8 cellular contexts compared by ENCODE assay signal in genomic region chr18:2515908-2516625, GRCh38. TPM values are rescaled to one million over a fixed set of nuclear protein-coding genes. Genes with fewer than 3 reads are reported as not detected.
DNase-seq lines count a peak whose midpoint lies in the region; ATAC-seq and TF ChIP-seq lines count a peak whose summit lies in the region.

No MANE protein-coding gene starts in this region.

- H4K20me1 ChIP-seq in OCI-LY3 (ENCODE audit: insufficient read depth, low read length) = no peaks in the 10 kb centered on the region

- H3K9me3 ChIP-seq in OCI-LY3 (ENCODE audit: insufficient read depth, low read length) = no peaks in the 10 kb centered on the region

- H3K79me2 ChIP-seq in ACC112 (ENCODE audit: control insufficient read depth, insufficient read depth, low read length, unreplicated experiment) (no peaks in the 10 kb centered on the region), OCI-LY3 (ENCODE audit: low read length) (no peaks in the 10 kb centered on the region)

- H3K4me1 ChIP-seq in ACC112 (ENCODE audit: control insufficient read depth, insufficient read depth, low read length, unreplicated experiment) = peaks cover 32% of the 10 kb centered on the region
- H3K4me1 ChIP-seq in OCI-LY3 (ENCODE audit: low read length) = 0 out of 2 replicates have a peak, but pooled peaks cover 3% of the 10 kb centered on the region

- TF ChIP-seq CTCF in OCI-LY3 (IDR thresholded peaks at IDR 0.05; ENCODE audit: low read depth, low read length) = no peak

- H3K27ac ChIP-seq in ACC112 (ENCODE audit: low read depth, low read length) = peak overlapping the region; percentile 96
- no peak overlapping the region for H3K27ac ChIP-seq in OCI-LY3 (ENCODE audit: low read length)

- TF ChIP-seq POLR2A in erythroblast (IDR thresholded peaks at IDR 0.05; ENCODE audit: low read length) = no peak

- H3K27me3 ChIP-seq in ACC112 (ENCODE audit: insufficient read depth, low read length) (no peaks in the 10 kb centered on the region), OCI-LY3 (ENCODE audit: low read depth, low read length) (no peaks in the 10 kb centered on the region)

- H3K36me3 ChIP-seq in ACC112 (ENCODE audit: insufficient read depth, low read length) = no peaks in the 10 kb centered on the region
- no peaks in the 10 kb centered on the region for H3K36me3 ChIP-seq in OCI-LY3 (replicated peaks; ENCODE audit: low read depth, low read length)

- intact Hi-C loops in left ventricle myocardium superior (cut with micrococcal nuclease) = no loop called here

- peak; percentile 92 for DNase-seq in fibroblast of peridontal ligament (ENCODE audit: extremely low read depth)
- DNase-seq in NCI-H1105 treated with DMSO at 0.1 percent for 48 hours (lab: John Stamatoyannopoulos, UW) = no peak
- DNase-seq in COLO668 (lab: John Stamatoyannopoulos, UW; ENCODE audit: unreplicated experiment) = no peak
- no peak for DNase-seq in erythroblast (lab: John Stamatoyannopoulos, UW)
- no peak for DNase-seq in left ventricle myocardium superior

- H3K4me3 ChIP-seq in ACC112 (ENCODE audit: low read depth, low read length) (peak overlapping the region; percentile 45; the same call in 1 of the 2 replicates), OCI-LY3 (ENCODE audit: low read length) (no peak overlapping the region)

- H3K9ac ChIP-seq in OCI-LY3 (ENCODE audit: low read length) = no peak overlapping the region

- ATAC-seq in GM19351 (IDR thresholded peaks at IDR 0.05; ENCODE audit: unreplicated experiment) (peak; percentile 48), left ventricle myocardium superior (no peak)

- H2AFZ ChIP-seq in ACC112 (ENCODE audit: low read length, unreplicated experiment) (peak overlapping the region; percentile 69), OCI-LY3 (ENCODE audit: low read depth, low read length) (0 out of 2 replicates have a peak overlapping the region, but pooled peaks have one; percentile 62)

- H3K4me2 ChIP-seq in OCI-LY3 (ENCODE audit: low read length) = no peak overlapping the region

RNA-seq across cellular contexts. Expression of gene METTL4, which starts 55.2 kb away (rescaled TPM):
- 5.9 TPM for total RNA-seq in left ventricle myocardium superior

RNA-seq across cellular contexts. Expression of gene NDC80, which starts 55.3 kb away (rescaled TPM):
- 0.50 TPM for total RNA-seq in left ventricle myocardium superior
